Comparison of ENCODE assay signal across 11 cellular contexts in the genomic region with DNA sequence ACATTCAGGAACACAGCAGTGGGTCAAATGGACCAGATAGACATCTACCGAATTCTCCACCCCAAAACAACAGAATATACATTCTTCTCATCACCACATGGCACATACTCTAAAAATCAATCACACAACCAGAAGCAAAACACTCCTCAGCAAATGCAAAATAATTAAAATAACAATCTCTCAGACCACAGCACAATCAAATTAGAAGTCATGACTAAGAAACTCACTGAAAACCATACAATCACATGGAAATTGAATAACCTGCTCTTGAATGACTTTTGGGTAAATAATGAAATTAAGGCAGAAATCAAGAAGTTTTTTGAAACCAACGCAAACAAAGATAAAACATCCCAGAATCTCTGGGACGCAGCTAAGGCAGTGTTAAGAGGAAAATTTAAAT. TPM values are rescaled to one million over a fixed set of nuclear protein-coding genes. Genes with fewer than 3 reads are reported as not detected.
"Had no signal": no experiment of that assay in that cellular context is flagged by ENCODE, and none has a peak within 500 bp of the region (broad histone marks: within the 10 kb centered on the region; RNA-seq: fewer than 3 reads in every experiment).

No MANE protein-coding gene starts in this region.

- H2AFZ ChIP-seq: GM23248, GM23338 had no signal

- ATAC-seq: GM23338, HCT116 had no signal

- H3K9ac ChIP-seq: GM23248 had no signal

- H3K4me3 ChIP-seq: GM23248, GM23338, HAP-1 had no signal

- H3K27ac Mint-ChIP-seq: GM23338, H9, HFFc6 had no signal

- H3K27ac ChIP-seq: GM23248 had no signal

- H3K9me3 ChIP-seq: HAP-1 had no signal

- H3K36me3 ChIP-seq: HAP-1 had no signal

- H3K4me1 ChIP-seq: HAP-1 had no signal

- H3K4me2 ChIP-seq: GM23338 had no signal

- DNase-seq: GM23248, GOT3, H7, H9, HCEC 1CT, HFFc6 had no signal

- H3K4me3 Mint-ChIP-seq: GM23338, H9, HFFc6 had no signal

- H3K4me1 Mint-ChIP-seq: H9 had no signal

RNA-seq across cellular contexts. Expression of a gene that starts 49.2 kb away (rescaled TPM):
- total RNA-seq: GM23248, GM23338, H1, H4, H7, H9, HFFc6 had no signal
- polyA plus RNA-seq: GM23248, GM23338, H1 had no signal
